12 cellular contexts compared by ENCODE assay signal in genomic region chr5:95080456-95080855, GRCh38.
DNase-seq lines count a peak whose midpoint lies in the region; ATAC-seq and TF ChIP-seq lines count a peak whose summit lies in the region.
"Had no signal": no experiment of that assay in that cellular context is flagged by ENCODE, and none has a peak within 500 bp of the region (broad histone marks: within the 10 kb centered on the region; RNA-seq: fewer than 3 reads in every experiment).

No MANE protein-coding gene starts in this region.

- no peak for ATAC-seq in GM21423 (IDR thresholded peaks at IDR 0.05; ENCODE audit: unreplicated experiment)
- ATAC-seq: mucosa of descending colon had no signal

- H3K9ac ChIP-seq in ES-I3 (ENCODE audit: low read depth, low read length) (peak overlapping the region; percentile 12; the same call in 1 of the 2 replicates), rectal smooth muscle tissue (ENCODE audit: low read length) (no peak overlapping the region)

- peak overlapping the region; percentile 0 to 54 (median 23) for H3K4me3 ChIP-seq in esophagus squamous epithelium
- H3K4me3 ChIP-seq in rectal smooth muscle tissue (ENCODE audit: low read length), result peak overlapping the region; percentile 4
- no peak overlapping the region for H3K4me3 ChIP-seq in WERI-Rb-1 (ENCODE audit: low read depth, low read length)
- H3K4me3 ChIP-seq: mucosa of descending colon had no signal

- WGBS in esophagus squamous epithelium, 2 donors, result 63 to 71% methylated on average over 4 of the region's 4 CpGs

- TF ChIP-seq POLR2A in esophagus squamous epithelium (IDR thresholded peaks at IDR 0.05), result no peak

- H3K9me3 ChIP-seq in ES-I3 (ENCODE audit: control insufficient read depth, insufficient read depth, low read length) (no peaks in the 10 kb centered on the region), esophagus squamous epithelium (no peaks in the 10 kb centered on the region), WERI-Rb-1 (ENCODE audit: severe bottlenecking) (no peaks in the 10 kb centered on the region)
- H3K9me3 ChIP-seq: mucosa of descending colon had no signal

- DNase-seq in RKO (ENCODE audit: low spot score) (peak; percentile 55), esophagus squamous epithelium (lab: John Stamatoyannopoulos, UW) (no peak), mucosa of gallbladder (ENCODE audit: low spot score) (no peak), WERI-Rb-1 (no peak)
- no peak for DNase-seq in activated T-cell treated with anti-CD3 and anti-CD28 coated beads, Interleukin-2, amount 50 U/mL, for 1 hour
- DNase-seq: CD8-positive, alpha-beta memory T cell; mucosa of descending colon; stimulated activated naive CD8-positive, alpha-beta T cell treated with anti-CD3 and anti-CD28 coated beads, Interleukin-15, amount 100 ng/mL, for 72 hours; SW 1271 had no signal

- H3K27me3 ChIP-seq in esophagus squamous epithelium (no peaks in the 10 kb centered on the region), rectal smooth muscle tissue (ENCODE audit: control insufficient read depth, insufficient read depth, low read length) (no peaks in the 10 kb centered on the region), WERI-Rb-1 (ENCODE audit: insufficient read depth, low read depth, severe bottlenecking) (no peaks in the 10 kb centered on the region)

- no peaks in the 10 kb centered on the region for H3K36me3 ChIP-seq in ES-I3 (ENCODE audit: insufficient read depth, low read length)
- H3K36me3 ChIP-seq in esophagus squamous epithelium, result no peaks in the 10 kb centered on the region
- no peaks in the 10 kb centered on the region for H3K36me3 ChIP-seq in rectal smooth muscle tissue (ENCODE audit: control insufficient read depth, insufficient read depth, low read length)
- no peaks in the 10 kb centered on the region for H3K36me3 ChIP-seq in WERI-Rb-1

- intact Hi-C loops in esophagus squamous epithelium (cut with DNase I), result no loop called here

- TF ChIP-seq CTCF in esophagus squamous epithelium (IDR thresholded peaks at IDR 0.05), result no peak
- no peak for TF ChIP-seq CTCF in WERI-Rb-1 (IDR thresholded peaks at IDR 0.05; ENCODE audit: low read depth, low read length)

- peak overlapping the region in 2 of 4 donors; percentile 31 to 33 for H3K27ac ChIP-seq in esophagus squamous epithelium
- no peak overlapping the region for H3K27ac ChIP-seq in rectal smooth muscle tissue (ENCODE audit: low read depth, low read length)
- no peak overlapping the region for H3K27ac ChIP-seq in WERI-Rb-1

- H3K4me1 ChIP-seq in ES-I3 (ENCODE audit: insufficient read depth, low read length) (peaks cover 5% of the 10 kb centered on the region; the same call in 1 of the 2 replicates), esophagus squamous epithelium (no peaks in the 10 kb centered on the region), rectal smooth muscle tissue (ENCODE audit: control insufficient read depth, insufficient read depth, low read length) (no peaks in the 10 kb centered on the region)
